8 cellular contexts compared by ENCODE assay signal in the genomic region with DNA sequence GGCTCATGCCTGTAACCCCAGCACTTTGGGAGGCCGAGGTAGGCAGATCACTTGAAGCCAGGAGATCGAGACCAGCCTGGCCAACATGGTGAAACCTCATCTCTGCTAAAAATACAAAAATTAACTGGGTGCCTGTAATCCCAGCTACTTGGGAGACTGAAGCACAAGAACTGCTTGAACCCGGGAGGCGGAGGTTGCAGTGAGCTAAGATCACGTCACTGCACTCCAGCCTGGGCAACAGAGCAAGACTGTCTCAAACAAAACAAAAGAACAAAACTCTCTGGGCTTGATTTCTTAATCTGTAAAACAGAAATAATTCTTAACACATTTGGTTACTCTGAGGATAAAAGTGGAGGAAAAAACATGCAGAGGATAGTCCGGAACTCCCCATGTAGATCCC. TPM values are rescaled to one million over a fixed set of nuclear protein-coding genes. Genes with fewer than 3 reads are reported as not detected.
DNase-seq lines count a peak whose midpoint lies in the region; ATAC-seq, FAIRE-seq and TF ChIP-seq lines count a peak whose summit lies in the region.
"Not testable (repeated sequence)": the region's sequence is repeated elsewhere in the genome, so short reads cannot be mapped to it uniquely, and the experiment has no call there.

No MANE protein-coding gene starts in this region.

- H3K9me3 Mint-ChIP-seq in mesothelial cell of epicardium, result not testable (repeated sequence)

- not testable (repeated sequence) for H3K36me3 ChIP-seq in PC-3 (ENCODE audit: low read depth, low read length); mammary epithelial cell (ENCODE audit: insufficient read depth, low read length); skeletal muscle tissue (ENCODE audit: control insufficient read depth in 3 of 3, insufficient read depth in 3 of 3, low read length in 3 of 3); vagina

- not testable (repeated sequence) for TF ChIP-seq POLR2A in A549 (IDR thresholded peaks at IDR 0.05; ENCODE audit: low read length); vagina (IDR thresholded peaks at IDR 0.05)

- POLR2A ChIA-PET in A549 (lab: Yijun Ruan, JAX), result interaction anchor here (1.7 kb wide), 1 partner anchor 57 kb away, joined by 5 read pairs; a partner anchor contains a TSS
- POLR2A ChIA-PET in PC-3 (lab: Charles Lee; ENCODE audit: unreplicated experiment), result not testable (repeated sequence)

- peaks cover 17% of the 10 kb centered on the region for H3F3A ChIP-seq in PC-3 (ENCODE audit: low read length, unreplicated experiment)

- 0 out of 3 replicates have a peak overlapping the region, but pooled peaks have one; percentile 3 for H3K4me3 ChIP-seq in A549
- not testable (repeated sequence) for H3K4me3 ChIP-seq in PC-3 (ENCODE audit: low read length); mammary epithelial cell (replicated peaks in 1 of 3; ENCODE audit: insufficient read depth in 1 of 3, low read depth in 2 of 3, low read length in 3 of 3); vagina
- peak overlapping the region; percentile 10 for H3K4me3 ChIP-seq in fibroblast of the aortic adventitia (ENCODE audit: low read depth, low read length)
- peak overlapping the region in 2 of 3 donors; percentile 8 to 39 for H3K4me3 ChIP-seq in skeletal muscle tissue (ENCODE audit: low read length in 3 of 3)

- in situ Hi-C loops in mammary epithelial cell (cut with MboI; ENCODE audit: low sequenced_read_pairs in 2 of 2), result not testable (repeated sequence)

- not testable (repeated sequence) for FAIRE-seq in A549 (lab: Jason Lieb, UNC)

- not testable (repeated sequence) for H3K4me3 Mint-ChIP-seq in mesothelial cell of epicardium

- H2AFZ ChIP-seq in PC-3 (ENCODE audit: low read length), result not testable (repeated sequence)
- peak overlapping the region; percentile 73 for H2AFZ ChIP-seq in mammary epithelial cell (ENCODE audit: low read depth, low read length)

- TF ChIP-seq CTCF in A549 (IDR thresholded peaks at IDR 0.05); PC-3 (conservative IDR thresholded peaks at IDR 0.05; ENCODE audit: low read depth, low read length); mammary epithelial cell (conservative IDR thresholded peaks at IDR 0.05 in 1 of 2, IDR thresholded peaks at IDR 0.05 in 1 of 2; ENCODE audit: extremely low read depth in 1 of 2, insufficient read depth in 1 of 2, low read depth in 1 of 2, low read length in 2 of 2); fibroblast of the aortic adventitia (IDR thresholded peaks at IDR 0.05; ENCODE audit: insufficient read depth, low read length); mesothelial cell of epicardium (IDR thresholded peaks at IDR 0.05; ENCODE audit: unreplicated experiment); vagina (IDR thresholded peaks at IDR 0.05): not testable (repeated sequence)

- H3K4me2 ChIP-seq in A549 (peak overlapping the region; percentile 78), PC-3 (ENCODE audit: low read length) (peak overlapping the region; percentile 32; the same call in 1 of the 2 replicates), mammary epithelial cell (ENCODE audit: insufficient read depth, low read depth, low read length) (peak overlapping the region; percentile 85)

- not testable (repeated sequence) for H3K9ac ChIP-seq in PC-3 (ENCODE audit: low read length)
- peak overlapping the region; percentile 47 for H3K9ac ChIP-seq in mammary epithelial cell (ENCODE audit: insufficient read depth, low read length)
- peak overlapping the region in 2 of 3 donors; percentile 35 to 36 for H3K9ac ChIP-seq in skeletal muscle tissue (ENCODE audit: low read depth in 1 of 3, low read length in 3 of 3)

- BruUV-seq in PC-3 (replicated peaks; lab: Mats Ljungman, UMichigan); mammary epithelial cell (replicated peaks; lab: Mats Ljungman, UMichigan): not testable (repeated sequence)

- not testable (repeated sequence) for DNase-seq in A549 (ENCODE audit: low read depth in 1 of 2, low spot score in 1 of 2); PC-3; mammary epithelial cell; fibroblast of the aortic adventitia (ENCODE audit: low read depth); mesothelial cell of epicardium (ENCODE audit: low spot score in 2 of 2, unreplicated experiment in 2 of 2); vagina (ENCODE audit: extremely low spot score in 2 of 2)

- dilution Hi-C loops in mammary epithelial cell (cut with HindIII; ENCODE audit: low sequenced_read_pairs), result not testable (repeated sequence)

- ATAC-seq in A549, PC-3: not testable (repeated sequence)

- not testable (repeated sequence) for H3K79me2 ChIP-seq in PC-3 (ENCODE audit: low read length)
- H3K79me2 ChIP-seq in mammary epithelial cell (ENCODE audit: insufficient read depth, low read length), result peaks cover 14% of the 10 kb centered on the region

- intact Hi-C loops in PC-3 (cut with micrococcal nuclease); mammary epithelial cell (cut with micrococcal nuclease); vagina (cut with DNase I): not testable (repeated sequence)

- H3K9me3 ChIP-seq in A549; PC-3 (ENCODE audit: low read length); mammary epithelial cell (replicated peaks; ENCODE audit: insufficient read depth, low read length); skeletal muscle tissue (ENCODE audit: control insufficient read depth in 3 of 3, low read length in 3 of 3); vagina: not testable (repeated sequence)

- H3K27me3 ChIP-seq in PC-3 (ENCODE audit: low read length); mammary epithelial cell (ENCODE audit: insufficient read depth, low read length); skeletal muscle tissue (ENCODE audit: control insufficient read depth in 3 of 3, insufficient read depth in 3 of 3, low read length in 3 of 3); vagina: not testable (repeated sequence)

- H3K4me1 ChIP-seq in A549 (peaks cover 63% of the 10 kb centered on the region), PC-3 (ENCODE audit: insufficient read depth, low read length) (peaks cover 51% of the 10 kb centered on the region), mammary epithelial cell (ENCODE audit: insufficient read depth, low read length) (peaks cover 42% of the 10 kb centered on the region), skeletal muscle tissue (ENCODE audit: control insufficient read depth in 3 of 3, insufficient read depth in 3 of 3, low read length in 3 of 3) (peaks cover 29 to 34% (median 33%) of the 10 kb centered on the region in 3 donors), vagina (peaks cover 57% of the 10 kb centered on the region)

- 62% methylated on average over 6 of the region's 6 CpGs for WGBS in A549 (ENCODE audit: missing lambda C conversion rate)
- WGBS in adipose tissue, 3 donors, result 85 to 97% (median 88%) methylated on average over 6 of the region's 6 CpGs
- WGBS in mammary epithelial cell (ENCODE audit: low coverage, missing lambda C conversion rate), result 98% methylated on average over 6 of the region's 6 CpGs

- H3K36me3 Mint-ChIP-seq in mesothelial cell of epicardium, result not testable (repeated sequence)

- peak overlapping the region; percentile 74 for H3K27ac Mint-ChIP-seq in mesothelial cell of epicardium

- not testable (repeated sequence) for H3K9me2 ChIP-seq in PC-3 (replicated peaks; ENCODE audit: low read length)

- TF ChIP-seq EP300 in A549 (IDR thresholded peaks at IDR 0.05), result not testable (repeated sequence)

- CTCF ChIA-PET in A549 (lab: Yijun Ruan, JAX), result interaction anchor here (0.9 to 1.9 kb wide), 3 partner anchors 20 to 147 kb away, joined by 3 to 7 read pairs (median 3); no protein-coding TSS in a partner anchor
- CTCF ChIA-PET in PC-3 (lab: Charles Lee); mammary epithelial cell (lab: Charles Lee; ENCODE audit: low non-redundant PET): not testable (repeated sequence)

- TF ChIP-seq RAD21 in A549 (conservative IDR thresholded peaks at IDR 0.05 in 1 of 2, IDR thresholded peaks at IDR 0.05 in 1 of 2), result not testable (repeated sequence)

- H3K27me3 Mint-ChIP-seq in mesothelial cell of epicardium (ENCODE audit: low read depth), result not testable (repeated sequence)

- H4K20me1 ChIP-seq in PC-3 (ENCODE audit: low read length); mammary epithelial cell (ENCODE audit: insufficient read depth, low read length): not testable (repeated sequence)

- H3K4me1 Mint-ChIP-seq in mesothelial cell of epicardium, result peaks cover 73% of the 10 kb centered on the region

- H3K27ac ChIP-seq in A549 (peak overlapping the region; percentile 83 to 95), PC-3 (ENCODE audit: low read length) (peak overlapping the region; percentile 30; the same call in 1 of the 2 replicates), adipose tissue (ENCODE audit: low read depth, low read length) (peak overlapping the region; percentile 33), mammary epithelial cell (ENCODE audit: insufficient read depth, low read depth, low read length) (peak overlapping the region; percentile 68), vagina (peak overlapping the region; percentile 9)
- not testable (repeated sequence) for H3K27ac ChIP-seq in skeletal muscle tissue (ENCODE audit: low read depth, low read length)

RNA-seq across cellular contexts. Expression of a gene that starts 56.6 kb away (rescaled TPM):
- polyA plus RNA-seq in A549 (2011; rRNA removed) (21.3 and 25.8 TPM in 2 replicates), A549 (2017; fragmentation: RNase III; extraction: RNeasy Plus Mini Kit Qiagen cat#74134 plus additional on column Dnase treatment) (6.5 to 6.7 TPM (median 6.7 TPM) in 3 replicates), adipose tissue (10 to 100 TPM in 2 of 3 donors, 1 to 10 TPM in 1; 3.9 to 25.9 (median 18.2) TPM), mammary epithelial cell (27.8 TPM)
- 7.6 and 9.7 TPM in 2 replicates for polyA plus RNA-seq in A549 (2012; cell fraction: cytosol; rRNA removed)
- 6.6 and 9.0 TPM in 2 replicates for polyA plus RNA-seq in A549 (2012; cell fraction: nucleus; rRNA removed)
- 91.4 and 115 TPM in 2 replicates for polyA minus RNA-seq in A549 (2011; rRNA and poly(A)+ RNA removed)
- total RNA-seq in PC-3 (2014; rRNA removed) (5.2 and 12.7 TPM in 2 replicates), mammary epithelial cell (10 to 100 TPM in 1 of 2 donors, 1 to 10 TPM in 1; 8.7 to 33.2 TPM), fibroblast of the aortic adventitia (ENCODE audit: low replicate concordance) (32.0 and 42.0 TPM in 2 replicates), mesothelial cell of epicardium (152 to 163 TPM (median 162 TPM) in 3 replicates), skeletal muscle tissue (31.3 TPM), vagina (59.2 TPM)
- 49.5 TPM for polyA minus RNA-seq in mammary epithelial cell

Comparison
In these comparisons a context has a peak if more than half of its experiments do, and no peak if none do; other contexts are left out.
1. H3K4me2 ChIP-seq: peak in every context shown above with its lines; median percentile 85 in mammary epithelial cell; 78 in A549; 32 in PC-3.